19 cellular contexts compared by ENCODE assay signal in genomic region chr16:28179354-28179753, GRCh38. TPM values are rescaled to one million over a fixed set of nuclear protein-coding genes. Genes with fewer than 3 reads are reported as not detected.
DNase-seq lines count a peak whose midpoint lies in the region; ATAC-seq and TF ChIP-seq lines count a peak whose summit lies in the region.
"Had no signal": no experiment of that assay in that cellular context is flagged by ENCODE, and none has a peak within 500 bp of the region (broad histone marks: within the 10 kb centered on the region; RNA-seq: fewer than 3 reads in every experiment).

No MANE protein-coding gene starts in this region.

- WGBS in H9 (ENCODE audit: extremely low coverage, insufficient read length, low lambda C conversion rate) = no CpG with 5 or more reads among the region's 1 CpG

- TF ChIP-seq CTCF in H9 (conservative IDR thresholded peaks at IDR 0.05) (no peak), Caco-2 (IDR thresholded peaks at IDR 0.05; ENCODE audit: insufficient read depth in 1 of 2, low read depth in 1 of 2, low read length in 1 of 2, severe bottlenecking in 1 of 2, unreplicated experiment in 1 of 2) (no peak), uterus (IDR thresholded peaks at IDR 0.05) (no peak)

- no peak overlapping the region for H3K18ac ChIP-seq in H9 (ENCODE audit: insufficient read length, low read depth, low read length)

- H3K27me3 Mint-ChIP-seq in H9 (ENCODE audit: low read depth) (no peaks in the 10 kb centered on the region; the same call in 1 of the 2 replicates), memory B cell (no peaks in the 10 kb centered on the region), Caco-2 (ENCODE audit: insufficient read depth, unreplicated experiment) (no peaks in the 10 kb centered on the region)
- H3K27me3 Mint-ChIP-seq in activated T-helper 1 cell treated with anti-CD3 and anti-CD28 coated beads, Interleukin-12 subunit alpha, Interleukin-12 subunit beta, Interleukin-2, Interleukin-4 antibody, amounts not matched to agents 30 ng/mL and 10 ng/mL and 1 ng/mL, durations not matched to agents 14 hours and 24 hours and 36 hours (ENCODE audit: insufficient read depth) = no peaks in the 10 kb centered on the region
- H3K27me3 Mint-ChIP-seq: type B pancreatic cell had no signal

- H4K5ac ChIP-seq in H9 (ENCODE audit: insufficient read length, low read depth, low read length) = no peak overlapping the region

- no peaks in the 10 kb centered on the region for H3K9me3 ChIP-seq in H9 (ENCODE audit: control insufficient read depth, low read depth, low read length)
- H3K9me3 ChIP-seq in Caco-2 = no peaks in the 10 kb centered on the region
- H3K9me3 ChIP-seq in uterus = no peaks in the 10 kb centered on the region
- H3K9me3 ChIP-seq: BE2C, heart right ventricle, Peyer's patch, psoas muscle had no signal

- H3K56ac ChIP-seq in H9 (ENCODE audit: insufficient read length, low read depth, low read length) = no peak overlapping the region

- no peaks in the 10 kb centered on the region for H3K23me2 ChIP-seq in H9 (ENCODE audit: insufficient read length, low read depth, low read length, poor library complexity, severe bottlenecking)

- no peak for TF ChIP-seq POLR2A in uterus (IDR thresholded peaks at IDR 0.05)

- POLR2A ChIA-PET in Caco-2 (lab: Charles Lee) = no interaction called here

- CTCF ChIA-PET in Caco-2 (lab: Charles Lee) = no interaction called here

- H3K79me1 ChIP-seq in H9 (ENCODE audit: insufficient read depth, low read depth, low read length, poor library complexity, severe bottlenecking) = peaks cover 3% of the 10 kb centered on the region

- H2BK20ac ChIP-seq in H9 (ENCODE audit: low read depth, low read length, poor library complexity, severe bottlenecking) = no peak overlapping the region

- H2AFZ ChIP-seq in H9 (ENCODE audit: low read length) = no peak overlapping the region

- no peak overlapping the region for H2AK5ac ChIP-seq in H9 (ENCODE audit: insufficient read length, low read length)

- H3K9ac ChIP-seq in H9 (ENCODE audit: extremely low read depth, insufficient read length, low read length) = no peak overlapping the region

- H3K27ac Mint-ChIP-seq in H9 (peak overlapping the region in 2 of 3 experiments; percentile 11 to 20; a peak in 3 of 7 replicates), memory B cell (peak overlapping the region; percentile 95), Caco-2 (ENCODE audit: unreplicated experiment) (no peak overlapping the region)
- peak overlapping the region; percentile 36 for H3K27ac Mint-ChIP-seq in activated T-helper 1 cell treated with anti-CD3 and anti-CD28 coated beads, Interleukin-12 subunit alpha, Interleukin-12 subunit beta, Interleukin-2, Interleukin-4 antibody, amounts not matched to agents 30 ng/mL and 10 ng/mL and 1 ng/mL, durations not matched to agents 14 hours and 24 hours and 36 hours
- H3K27ac Mint-ChIP-seq: type B pancreatic cell had no signal

- H3K23ac ChIP-seq in H9 (ENCODE audit: insufficient read length, low read depth, low read length) = no peak overlapping the region

- H3K4me1 Mint-ChIP-seq in H9 = peaks cover 16 to 23% of the 10 kb centered on the region in 2 experiments
- H3K4me1 Mint-ChIP-seq in activated T-helper 1 cell treated with anti-CD3 and anti-CD28 coated beads, Interleukin-12 subunit alpha, Interleukin-12 subunit beta, Interleukin-2, Interleukin-4 antibody, amounts not matched to agents 30 ng/mL and 10 ng/mL and 1 ng/mL, durations not matched to agents 14 hours and 24 hours and 36 hours (ENCODE audit: low read depth) = peaks cover 66% of the 10 kb centered on the region
- H3K4me1 Mint-ChIP-seq in memory B cell = peaks cover 44% of the 10 kb centered on the region
- peaks cover 17% of the 10 kb centered on the region for H3K4me1 Mint-ChIP-seq in Caco-2 (ENCODE audit: low read depth, unreplicated experiment)

- H3K4me3 ChIP-seq in Caco-2 (ENCODE audit: low read depth, low read length) (no peak overlapping the region), uterus (no peak overlapping the region)
- H3K4me3 ChIP-seq: heart right ventricle, Peyer's patch, psoas muscle had no signal

- no peak overlapping the region for H2BK120ac ChIP-seq in H9 (ENCODE audit: low read depth, low read length, poor library complexity, severe bottlenecking)

- no peaks in the 10 kb centered on the region for H3K27me3 ChIP-seq in H9 (ENCODE audit: insufficient read depth, low read length)
- no peaks in the 10 kb centered on the region for H3K27me3 ChIP-seq in Caco-2 (replicated peaks; ENCODE audit: control insufficient read depth, insufficient read depth, low read length)
- H3K27me3 ChIP-seq in uterus = no peaks in the 10 kb centered on the region
- H3K27me3 ChIP-seq: BE2C, heart right ventricle, Peyer's patch had no signal

- H3K14ac ChIP-seq in H9 (ENCODE audit: insufficient read depth, low read length) = no peak overlapping the region

- no peak overlapping the region for H2BK15ac ChIP-seq in H9 (ENCODE audit: low read depth, low read length)

- H3K36me3 ChIP-seq in Caco-2 (ENCODE audit: control insufficient read depth, insufficient read depth, low read length) (no peaks in the 10 kb centered on the region; the same call in 1 of the 2 replicates), uterus (no peaks in the 10 kb centered on the region)

- no peaks in the 10 kb centered on the region for H4K20me1 ChIP-seq in H9 (ENCODE audit: control insufficient read depth, insufficient read depth, insufficient read length)

- DNase-seq in CD1c-positive myeloid dendritic cell (ENCODE audit: extremely low spot score) (peak; percentile 21), H9 (no peak), memory B cell (ENCODE audit: low spot score in 2 of 2) (no peak), Caco-2 (no peak), NCI-H146 treated with DMSO at 0.1 percent for 48 hours (lab: John Stamatoyannopoulos, UW; ENCODE audit: unreplicated experiment) (no peak), uterus (no peak)
- no peak for DNase-seq in activated T-helper 1 cell treated with anti-CD3 and anti-CD28 coated beads, Interleukin-12 subunit alpha, Interleukin-12 subunit beta, Interleukin-2, Interleukin-4 antibody, amounts not matched to agents 30 ng/mL and 10 ng/mL and 1 ng/mL, durations not matched to agents 14 hours and 24 hours and 36 hours (ENCODE audit: low spot score)
- no peak for DNase-seq in stimulated activated CD4-positive, alpha-beta T cell treated with anti-CD3 and anti-CD28 coated beads, Interleukin-2, amount 100 ng/mL, for 24 hours
- DNase-seq: activated naive CD4-positive, alpha-beta T cell; BE2C; GOT3; heart right ventricle; Kasumi-1; left colon; NCI-H187; NCI-H526 treated with DMSO at 0.1 percent for 48 hours; Peyer's patch; psoas muscle had no signal

- intact Hi-C loops in activated T-helper 1 cell treated with anti-CD3 and anti-CD28 coated beads, Interleukin-12 subunit alpha, Interleukin-12 subunit beta, Interleukin-2, Interleukin-4 antibody, amounts not matched to agents 30 ng/mL and 10 ng/mL and 1 ng/mL, durations not matched to agents 14 hours and 24 hours and 36 hours (cut with micrococcal nuclease) = no loop called here
- intact Hi-C loops in Caco-2 (cut with micrococcal nuclease; ENCODE audit: unreplicated experiment) = no loop called here
- intact Hi-C loops in uterus (cut with DNase I; ENCODE audit: low total_unique reads) = no loop called here

- no peaks in the 10 kb centered on the region for H3K9me3 Mint-ChIP-seq in H9
- no peaks in the 10 kb centered on the region for H3K9me3 Mint-ChIP-seq in activated T-helper 1 cell treated with anti-CD3 and anti-CD28 coated beads, Interleukin-12 subunit alpha, Interleukin-12 subunit beta, Interleukin-2, Interleukin-4 antibody, amounts not matched to agents 30 ng/mL and 10 ng/mL and 1 ng/mL, durations not matched to agents 14 hours and 24 hours and 36 hours
- H3K9me3 Mint-ChIP-seq in memory B cell = peaks cover 2% of the 10 kb centered on the region
- H3K9me3 Mint-ChIP-seq in Caco-2 (ENCODE audit: unreplicated experiment) = no peaks in the 10 kb centered on the region
- H3K9me3 Mint-ChIP-seq: type B pancreatic cell had no signal

- no peak overlapping the region for H4K8ac ChIP-seq in H9 (replicated peaks; ENCODE audit: insufficient read length, low read depth, low read length)

- no peak overlapping the region for H4K91ac ChIP-seq in H9 (ENCODE audit: insufficient read length, low read depth, low read length)

- no peak overlapping the region for H3K4me3 Mint-ChIP-seq in H9
- H3K4me3 Mint-ChIP-seq in activated T-helper 1 cell treated with anti-CD3 and anti-CD28 coated beads, Interleukin-12 subunit alpha, Interleukin-12 subunit beta, Interleukin-2, Interleukin-4 antibody, amounts not matched to agents 30 ng/mL and 10 ng/mL and 1 ng/mL, durations not matched to agents 14 hours and 24 hours and 36 hours = no peak overlapping the region
- H3K4me3 Mint-ChIP-seq in memory B cell = no peak overlapping the region
- H3K4me3 Mint-ChIP-seq in Caco-2 (ENCODE audit: unreplicated experiment) = no peak overlapping the region
- H3K4me3 Mint-ChIP-seq: type B pancreatic cell had no signal

- no peak overlapping the region for H3K4me2 ChIP-seq in H9 (ENCODE audit: insufficient read depth, insufficient read length, low read length)

- no peak overlapping the region for H3T11ph ChIP-seq in H9 (ENCODE audit: low read length)

- no peaks in the 10 kb centered on the region; the same call in 1 of the 2 replicates for H3K4me1 ChIP-seq in H9 (ENCODE audit: insufficient read depth, low read length)
- peaks cover 32% of the 10 kb centered on the region for H3K4me1 ChIP-seq in Caco-2
- peaks cover 7 to 8% of the 10 kb centered on the region in 2 donors for H3K4me1 ChIP-seq in uterus

- H2BK5ac ChIP-seq in H9 (ENCODE audit: insufficient read length, low read length) = no peak overlapping the region

- BruUV-seq in Caco-2 (replicated peaks; lab: Mats Ljungman, UMichigan) = no TSS peak

- H3K4ac ChIP-seq in H9 (ENCODE audit: low read depth, low read length) = no peak overlapping the region

- H3K79me2 ChIP-seq in H9 (ENCODE audit: insufficient read depth, low read length) = peaks cover 4% of the 10 kb centered on the region; the same call in 1 of the 2 replicates

- H3K36me3 Mint-ChIP-seq in H9 (ENCODE audit: insufficient read depth in 1 of 3, low read depth in 3 of 3) (peaks cover 17 to 57% (median 40%) of the 10 kb centered on the region in 3 experiments; a peak in 6 of 7 replicates), memory B cell (peaks cover 30% of the 10 kb centered on the region), Caco-2 (ENCODE audit: insufficient read depth, unreplicated experiment) (peaks cover 63% of the 10 kb centered on the region)
- H3K36me3 Mint-ChIP-seq in activated T-helper 1 cell treated with anti-CD3 and anti-CD28 coated beads, Interleukin-12 subunit alpha, Interleukin-12 subunit beta, Interleukin-2, Interleukin-4 antibody, amounts not matched to agents 30 ng/mL and 10 ng/mL and 1 ng/mL, durations not matched to agents 14 hours and 24 hours and 36 hours (ENCODE audit: low read depth) = peaks cover 53% of the 10 kb centered on the region

- no peak overlapping the region for H2BK12ac ChIP-seq in H9 (ENCODE audit: insufficient read length, low read depth, low read length)

- H3K27ac ChIP-seq in H9 (ENCODE audit: insufficient read length, low read depth, low read length) (no peak overlapping the region), uterus (no peak overlapping the region)
- H3K27ac ChIP-seq: psoas muscle had no signal

- ATAC-seq in memory B cell (ENCODE audit: low read depth) = no peak
- ATAC-seq: heart right ventricle, left colon, psoas muscle had no signal

RNA-seq across cellular contexts. Expression of gene XPO6, which starts 32.4 kb away (rescaled TPM):
- total RNA-seq in H9 (2021) = 124 and 130 TPM in 2 replicates
- total RNA-seq in activated T-helper 1 cell treated with anti-CD3 and anti-CD28 coated beads, Interleukin-12 subunit alpha, Interleukin-12 subunit beta, Interleukin-2, Interleukin-4 antibody, amounts not matched to agents 30 ng/mL and 10 ng/mL and 1 ng/mL, durations not matched to agents 14 hours and 24 hours and 36 hours = 213 and 225 TPM in 2 replicates
- 110 and 112 TPM in 2 replicates for total RNA-seq in Caco-2 (2022)
- total RNA-seq in uterus = 100 to 1,000 TPM in 1 of 4 donors, 10 to 100 TPM in 3; 72.9 to 251 (median 86.4) TPM
